In genomic region chr17:72602517-72603345, GRCh38 we compare ENCODE assay signal across 9 cellular contexts.
DNase-seq lines count a peak whose midpoint lies in the region; FAIRE-seq and TF ChIP-seq lines count a peak whose summit lies in the region.
"Had no signal": no experiment of that assay in that cellular context is flagged by ENCODE, and none has a peak within 500 bp of the region (broad histone marks: within the 10 kb centered on the region; RNA-seq: fewer than 3 reads in every experiment).

No MANE protein-coding gene starts in this region.

- intact Hi-C loops in ovary (cut with DNase I) (no loop called here), posterior vena cava (cut with DNase I) (no loop called here)

- peak; percentile 49 for FAIRE-seq in HTR-8/SVneo (lab: Jason Lieb, UNC)

- DNase-seq in GM12864 (ENCODE audit: low read depth), result no peak
- peak; percentile 73 for DNase-seq in HTR-8/SVneo (ENCODE audit: insufficient read length, low spot score)
- no peak for DNase-seq in astrocyte of the cerebellum (ENCODE audit: low read depth)
- no peak for DNase-seq in cerebellum (ENCODE audit: low spot score)
- DNase-seq in ovary, result no peak
- no peak for DNase-seq in hippocampal formation (lab: John Stamatoyannopoulos, UW)
- no peak for DNase-seq in posterior vena cava (ENCODE audit: low spot score)
- DNase-seq: SW 1271 had no signal

- peaks cover 11 to 13% of the 10 kb centered on the region in 2 donors for H3K4me1 ChIP-seq in mucosa of rectum (ENCODE audit: control insufficient read depth in 2 of 2, insufficient read depth in 2 of 2, low read length in 2 of 2)
- H3K4me1 ChIP-seq in ovary (ENCODE audit: insufficient read depth), result no peaks in the 10 kb centered on the region

- H3K27ac ChIP-seq in mucosa of rectum (ENCODE audit: low read depth in 2 of 2, low read length in 2 of 2), result peak overlapping the region; percentile 10 to 32
- H3K27ac ChIP-seq in ovary, result no peak overlapping the region

- H3K9me3 ChIP-seq in mucosa of rectum (ENCODE audit: control insufficient read depth in 2 of 2, low read length in 2 of 2) (no peaks in the 10 kb centered on the region), ovary (no peaks in the 10 kb centered on the region)

- in situ Hi-C loops in astrocyte of the cerebellum (cut with HindIII; ENCODE audit: low sequenced_read_pairs), result no loop called here

- TF ChIP-seq EP300 in ovary (IDR thresholded peaks at IDR 0.05), result no peak

- H3K4me3 ChIP-seq in GM12864 (ENCODE audit: low read depth, low read length) (no peak overlapping the region), astrocyte of the cerebellum (ENCODE audit: low read depth, low read length) (no peak overlapping the region), mucosa of rectum (ENCODE audit: low read length in 2 of 2) (peak overlapping the region in 1 of 2 donors; percentile 4), ovary (no peak overlapping the region)

- H3K36me3 ChIP-seq in mucosa of rectum (ENCODE audit: control insufficient read depth in 2 of 2, insufficient read depth in 2 of 2, low read length in 2 of 2) (no peaks in the 10 kb centered on the region), ovary (no peaks in the 10 kb centered on the region)

- H3K27me3 ChIP-seq in mucosa of rectum (ENCODE audit: control insufficient read depth in 2 of 2, insufficient read depth in 2 of 2, low read length in 2 of 2) (no peaks in the 10 kb centered on the region), ovary (no peaks in the 10 kb centered on the region)

- peak overlapping the region in 1 of 2 donors; percentile 38 for H3K9ac ChIP-seq in mucosa of rectum (ENCODE audit: low read depth in 1 of 2, low read length in 2 of 2)

- peak; percentile 24 for TF ChIP-seq CTCF in GM12864 (IDR thresholded peaks at IDR 0.05; ENCODE audit: low read depth, low read length, missing control alignments)
- TF ChIP-seq CTCF in astrocyte of the cerebellum (IDR thresholded peaks at IDR 0.05; ENCODE audit: low read depth, low read length, missing control alignments), result peak; percentile 53
- no peak for TF ChIP-seq CTCF in ovary (IDR thresholded peaks at IDR 0.05)

- no peak for TF ChIP-seq POLR2A in ovary (IDR thresholded peaks at IDR 0.05)

- 36 to 41% (median 37%) methylated on average over 11 of the region's 11 CpGs for WGBS in ovary, 3 donors

Comparison
In these comparisons a context has a peak if more than half of its experiments do, and no peak if none do; other contexts are left out.
1. CTCF ChIP-seq: peak in GM12864 (single experiment) and astrocyte of the cerebellum (single experiment); none in ovary (0 of 3).
2. H3K27ac ChIP-seq: peak in mucosa of rectum (2 of 2); none in ovary (0 of 2).